10 cellular contexts compared by ENCODE assay signal in genomic region chr16:56606071-56606687, GRCh38. TPM values are rescaled to one million over a fixed set of nuclear protein-coding genes. Genes with fewer than 3 reads are reported as not detected.
A peak's percentile ranks its signal among the peaks of the same experiment; 100 is the strongest.
DNase-seq lines count a peak whose midpoint lies in the region; ATAC-seq and TF ChIP-seq lines count a peak whose summit lies in the region.
"Had no signal": no experiment of that assay in that cellular context is flagged by ENCODE, and none has a peak within 500 bp of the region (broad histone marks: within the 10 kb centered on the region; RNA-seq: fewer than 3 reads in every experiment).

No MANE protein-coding gene starts in this region.

- CTCF ChIA-PET in activated CD4-positive, alpha-beta T cell treated with anti-CD3 and anti-CD28 coated beads, Interleukin-2, amount 10 ng/mL, durations not matched to agents 7 days and 5 days (lab: Charles Lee): interaction anchor here (1.2 to 3.1 kb wide), 6 partner anchors 14 to 110 kb away, joined by 3 to 12 read pairs (median 4); no protein-coding TSS in a partner anchor
- CTCF ChIA-PET in Calu3 (lab: Charles Lee): interaction anchor here (1.2 to 4.2 kb wide), 2 partner anchors 24 to 95 kb away, joined by 4 to 71 read pairs; no protein-coding TSS in a partner anchor

- H3K36me3 Mint-ChIP-seq in activated CD4-positive, alpha-beta T cell treated with anti-CD3 and anti-CD28 coated beads, Interleukin-2, amount 10 ng/mL, durations not matched to agents 7 days and 5 days (ENCODE audit: low read depth): peaks cover 3% of the 10 kb centered on the region
- H3K36me3 Mint-ChIP-seq in Calu3 (ENCODE audit: insufficient read depth, unreplicated experiment): peaks cover 18% of the 10 kb centered on the region

- H3K27me3 ChIP-seq in right lobe of liver (no peaks in the 10 kb centered on the region), tibial nerve (no peaks in the 10 kb centered on the region)
- H3K27me3 ChIP-seq: BLaER1 treated with 17β-estradiol and CSF1 and Interleukin-3, amounts not matched to agents 10 nM and 100 nM had no signal

- 16% methylated on average over 4 of the region's 4 CpGs for WGBS in right lobe of liver (ENCODE audit: insufficient coverage, low coverage, low lambda C conversion rate, missing lambda C conversion rate)
- 48 to 54% methylated on average over 4 of the region's 4 CpGs for WGBS in tibial nerve, 2 donors

- peak overlapping the region; percentile 91 for H3K27ac Mint-ChIP-seq in activated CD4-positive, alpha-beta T cell treated with anti-CD3 and anti-CD28 coated beads, Interleukin-2, amount 10 ng/mL, durations not matched to agents 7 days and 5 days
- H3K27ac Mint-ChIP-seq in Calu3 (ENCODE audit: unreplicated experiment): no peak overlapping the region

- H3K36me3 ChIP-seq in right lobe of liver (no peaks in the 10 kb centered on the region), tibial nerve (peaks cover 0 to 5% (median 0%) of the 10 kb centered on the region in 3 donors)
- H3K36me3 ChIP-seq: BLaER1 treated with 17β-estradiol and CSF1 and Interleukin-3, amounts not matched to agents 10 nM and 100 nM had no signal

- ATAC-seq in right lobe of liver: peak in 1 of 4 donors; percentile 3
- no peak for ATAC-seq in GM18861 (IDR thresholded peaks at IDR 0.05; ENCODE audit: unreplicated experiment)

- no peaks in the 10 kb centered on the region for H3K9me3 ChIP-seq in right lobe of liver
- no peaks in the 10 kb centered on the region for H3K9me3 ChIP-seq in tibial nerve
- H3K9me3 ChIP-seq: BLaER1 treated with 17β-estradiol and CSF1 and Interleukin-3, amounts not matched to agents 10 nM and 100 nM had no signal

- POLR2A ChIA-PET in activated CD4-positive, alpha-beta T cell treated with anti-CD3 and anti-CD28 coated beads, Interleukin-2, amount 10 ng/mL, durations not matched to agents 7 days and 5 days (lab: Charles Lee): no interaction called here

- H3K4me3 Mint-ChIP-seq in activated CD4-positive, alpha-beta T cell treated with anti-CD3 and anti-CD28 coated beads, Interleukin-2, amount 10 ng/mL, durations not matched to agents 7 days and 5 days: no peak overlapping the region
- no peak overlapping the region for H3K4me3 Mint-ChIP-seq in Calu3 (ENCODE audit: low read depth, unreplicated experiment)

- TF ChIP-seq CTCF in right lobe of liver (IDR thresholded peaks at IDR 0.05) (no peak), tibial nerve (IDR thresholded peaks at IDR 0.05) (no peak), Calu3 (IDR thresholded peaks at IDR 0.05; ENCODE audit: unreplicated experiment) (no peak)

- TF ChIP-seq EP300 in tibial nerve (IDR thresholded peaks at IDR 0.05): peak in 1 of 2 donors; percentile 68

- TF ChIP-seq POLR2A in right lobe of liver (IDR thresholded peaks at IDR 0.05) (peak; percentile 4), tibial nerve (IDR thresholded peaks at IDR 0.05) (no peak)

- no peak for DNase-seq in activated CD4-positive, alpha-beta T cell treated with anti-CD3 and anti-CD28 coated beads, Interleukin-2, amount 10 ng/mL, durations not matched to agents 7 days and 5 days
- no peak for DNase-seq in activated CD4-positive, alpha-beta T cell treated with anti-CD3 and anti-CD28 coated beads, Interleukin-2, amount 50 U/mL, for 4 hours
- DNase-seq in astrocyte of the hippocampus (ENCODE audit: low read depth, low spot score): peak; percentile 70
- DNase-seq in right lobe of liver: peak in 1 of 3 donors; percentile 38
- peak; percentile 47 to 74 for DNase-seq in tibial nerve (ENCODE audit: low spot score in 2 of 2)
- no peak for DNase-seq in AML-193 (lab: John Stamatoyannopoulos, UW)
- no peak for DNase-seq in Calu3

- H3K4me3 ChIP-seq in right lobe of liver (peak overlapping the region in 1 of 3 donors; percentile 73), tibial nerve (no peak overlapping the region)
- H3K4me3 ChIP-seq: BLaER1 treated with 17β-estradiol and CSF1 and Interleukin-3, amounts not matched to agents 10 nM and 100 nM had no signal

- H3K4me1 Mint-ChIP-seq in activated CD4-positive, alpha-beta T cell treated with anti-CD3 and anti-CD28 coated beads, Interleukin-2, amount 10 ng/mL, durations not matched to agents 7 days and 5 days: peaks cover 40% of the 10 kb centered on the region
- H3K4me1 Mint-ChIP-seq in Calu3 (ENCODE audit: low read depth, unreplicated experiment): peaks cover 35% of the 10 kb centered on the region

- peaks cover 7% of the 10 kb centered on the region for H3K27me3 Mint-ChIP-seq in activated CD4-positive, alpha-beta T cell treated with anti-CD3 and anti-CD28 coated beads, Interleukin-2, amount 10 ng/mL, durations not matched to agents 7 days and 5 days
- peaks cover 15% of the 10 kb centered on the region for H3K27me3 Mint-ChIP-seq in Calu3 (ENCODE audit: unreplicated experiment)

- no peaks in the 10 kb centered on the region for H3K9me3 Mint-ChIP-seq in activated CD4-positive, alpha-beta T cell treated with anti-CD3 and anti-CD28 coated beads, Interleukin-2, amount 10 ng/mL, durations not matched to agents 7 days and 5 days
- H3K9me3 Mint-ChIP-seq in Calu3 (ENCODE audit: low read depth, unreplicated experiment): no peaks in the 10 kb centered on the region

- no TSS peak for BruUV-seq in Calu3 (replicated peaks; lab: Mats Ljungman, UMichigan)

- peaks cover 0 to 24% (median 10%) of the 10 kb centered on the region in 4 donors for H3K4me1 ChIP-seq in right lobe of liver
- peaks cover 0 to 52% (median 27%) of the 10 kb centered on the region in 4 donors for H3K4me1 ChIP-seq in tibial nerve

- intact Hi-C loops in right lobe of liver (cut with DNase I): loop anchor here in 1 of 2 donors (10.0 kb wide), 1 partner anchor 89 kb away; no protein-coding TSS in a partner anchor
- intact Hi-C loops in Calu3 (cut with micrococcal nuclease; ENCODE audit: unreplicated experiment): no loop called here

- H3K27ac ChIP-seq in right lobe of liver: peak overlapping the region; percentile 65 to 95 (median 84)
- peak overlapping the region; percentile 76 to 97 (median 93) for H3K27ac ChIP-seq in tibial nerve

RNA-seq across cellular contexts. Expression of gene MT2A, which starts 2.2 kb away (rescaled TPM):
- 100 to 1,000 TPM; 146 to 268 TPM for total RNA-seq in activated CD4-positive, alpha-beta T cell treated with anti-CD3 and anti-CD28 coated beads, Interleukin-2, amount 10 ng/mL, durations not matched to agents 7 days and 5 days
- total RNA-seq in right lobe of liver (1,000 to 10,000 TPM in 5 of 6 experiments, 100 to 1,000 TPM in 1; 946 to 4,033 (median 2,228) TPM), tibial nerve (100 to 1,000 TPM; 154 to 612 (median 354) TPM), Calu3 (2022) (8.2 and 28.1 TPM in 2 replicates)

RNA-seq across cellular contexts. Expression of gene MT3, which starts 16.9 kb away (rescaled TPM):
- total RNA-seq in activated CD4-positive, alpha-beta T cell treated with anti-CD3 and anti-CD28 coated beads, Interleukin-2, amount 10 ng/mL, durations not matched to agents 7 days and 5 days: 1 to 10 TPM; 3.0 to 3.8 TPM
- under 1 TPM in 1 of 6 experiments, not detected in 5; 0.62 TPM for total RNA-seq in right lobe of liver
- 100 to 1,000 TPM in 3 of 4 donors, 10 to 100 TPM in 1; 92.4 to 291 (median 156) TPM for total RNA-seq in tibial nerve
- total RNA-seq in Calu3 (2022): not detected in 2 replicates

RNA-seq across cellular contexts. Expression of gene MT1E, which starts 19.4 kb away (rescaled TPM):
- 100 to 1,000 TPM; 100 to 154 TPM for total RNA-seq in activated CD4-positive, alpha-beta T cell treated with anti-CD3 and anti-CD28 coated beads, Interleukin-2, amount 10 ng/mL, durations not matched to agents 7 days and 5 days
- total RNA-seq in right lobe of liver: 1,000 to 10,000 TPM in 2 of 6 experiments, 100 to 1,000 TPM in 4; 403 to 1,748 (median 691) TPM
- 1,000 to 10,000 TPM in 1 of 4 donors, 100 to 1,000 TPM in 3; 229 to 1,068 (median 290) TPM for total RNA-seq in tibial nerve
- total RNA-seq in Calu3 (2022): not detected in 2 replicates

RNA-seq across cellular contexts. Expression of gene MT1M, which starts 26.3 kb away (rescaled TPM):
- not detected for total RNA-seq in activated CD4-positive, alpha-beta T cell treated with anti-CD3 and anti-CD28 coated beads, Interleukin-2, amount 10 ng/mL, durations not matched to agents 7 days and 5 days
- 100 to 1,000 TPM in 3 of 6 experiments, 10 to 100 TPM in 2, 1 to 10 TPM in 1; 8.6 to 569 (median 84.5) TPM for total RNA-seq in right lobe of liver
- 100 to 1,000 TPM in 1 of 4 donors, 10 to 100 TPM in 3; 38.5 to 103 (median 53.2) TPM for total RNA-seq in tibial nerve
- total RNA-seq in Calu3 (2022): not detected in 2 replicates
- total RNA-seq: T-helper 1 cell treated with Interleukin-12 subunit alpha and Interleukin-12 subunit beta and Interleukin-4 antibody, amounts not matched to agents 30 ng/mL and 1 ng/mL, for 36 hours had no signal

RNA-seq across cellular contexts. Expression of gene MT1A, which starts 32.3 kb away (rescaled TPM):
- total RNA-seq in activated CD4-positive, alpha-beta T cell treated with anti-CD3 and anti-CD28 coated beads, Interleukin-2, amount 10 ng/mL, durations not matched to agents 7 days and 5 days: not detected
- total RNA-seq in right lobe of liver (100 to 1,000 TPM in 3 of 6 experiments, 10 to 100 TPM in 3; 34.9 to 161 (median 110) TPM), tibial nerve (100 to 1,000 TPM in 1 of 4 donors, 10 to 100 TPM in 2, not detected in 1; 18.8 to 365 (median 93.3) TPM), Calu3 (2022) (not detected in 2 replicates)
- total RNA-seq: T-helper 1 cell treated with Interleukin-12 subunit alpha and Interleukin-12 subunit beta and Interleukin-4 antibody, amounts not matched to agents 30 ng/mL and 1 ng/mL, for 36 hours had no signal

Comparison
In these comparisons a context has a peak if more than half of its experiments do, and no peak if none do; other contexts are left out.
1. DNase-seq: peak in astrocyte of the hippocampus (single experiment) and tibial nerve (2 of 2); none in activated CD4-positive, alpha-beta T cell treated with anti-CD3 and anti-CD28 coated beads, Interleukin-2, amount 10 ng/mL, durations not matched to agents 7 days and 5 days (single experiment), activated CD4-positive, alpha-beta T cell treated with anti-CD3 and anti-CD28 coated beads, Interleukin-2, amount 50 U/mL, for 4 hours (0 of 2), AML-193 (0 of 2) and Calu3 (single experiment).
2. RNA of gene MT3, which starts 16.9 kb away (total RNA-seq): 92.4 to 291 TPM in tibial nerve; 3.0 to 3.8 TPM in activated CD4-positive, alpha-beta T cell treated with anti-CD3 and anti-CD28 coated beads, Interleukin-2, amount 10 ng/mL, durations not matched to agents 7 days and 5 days, 0.62 TPM in right lobe of liver and not detected in Calu3; every median in the first group is over 10 times any median in the second.
3. RNA of gene MT1E, which starts 19.4 kb away (total RNA-seq): 403 to 1,748 TPM in right lobe of liver, 229 to 1,068 TPM in tibial nerve and 100 to 154 TPM in activated CD4-positive, alpha-beta T cell treated with anti-CD3 and anti-CD28 coated beads, Interleukin-2, amount 10 ng/mL, durations not matched to agents 7 days and 5 days; not detected in Calu3; every median in the first group is over 10 times any median in the second.